Comparison of ENCODE assay signal across 8 cellular contexts in the genomic region with DNA sequence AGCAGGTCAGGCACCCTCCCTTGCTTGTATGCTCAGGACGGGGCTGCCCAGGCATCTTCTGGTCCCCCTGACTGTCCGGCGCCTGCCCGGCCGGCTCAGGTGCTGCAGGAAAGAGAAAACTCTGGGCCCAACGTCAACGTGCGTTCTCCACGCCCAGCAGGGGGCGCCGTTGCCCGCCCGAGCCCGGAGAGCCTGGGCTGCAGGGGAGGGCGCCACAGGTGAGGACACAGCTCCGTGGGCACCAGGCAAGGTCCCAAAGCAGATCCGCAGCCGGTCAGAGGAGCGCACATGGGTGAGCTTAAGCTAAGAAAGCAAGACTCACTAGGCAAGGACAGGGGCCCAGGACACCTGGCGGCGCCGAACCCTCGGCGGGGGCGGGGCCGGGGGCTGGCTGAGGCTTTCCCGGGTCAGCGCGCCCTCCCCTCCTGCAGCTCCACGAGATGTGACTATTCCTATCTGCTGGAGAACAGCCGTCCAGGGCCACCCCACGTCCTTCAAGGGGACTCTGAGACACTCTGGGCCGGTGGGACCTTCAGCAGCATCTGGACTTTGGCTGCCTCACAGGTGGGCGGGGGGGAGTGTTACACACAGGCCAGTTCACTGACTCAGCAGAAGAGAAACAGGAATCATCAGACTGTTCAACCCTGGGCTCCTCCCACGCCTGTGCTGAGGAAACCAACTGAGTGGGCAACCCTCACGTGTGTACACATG. TPM values are rescaled to one million over a fixed set of nuclear protein-coding genes. Genes with fewer than 3 reads are reported as not detected.
DNase-seq lines count a peak whose midpoint lies in the region; ATAC-seq lines count a peak whose summit lies in the region.

No MANE protein-coding gene starts in this region.

- ATAC-seq in memory B cell (ENCODE audit: low read depth): peak; percentile 86

- no peak overlapping the region for H3K4me3 Mint-ChIP-seq in activated CD4-positive, alpha-beta memory T cell treated with anti-CD3 and anti-CD28 coated beads for 36 hours
- H3K4me3 Mint-ChIP-seq in memory B cell: no peak overlapping the region

- intact Hi-C loops in activated CD4-positive, alpha-beta memory T cell treated with anti-CD3 and anti-CD28 coated beads for 36 hours (cut with micrococcal nuclease): loop anchor here (1.0 kb wide), 2 partner anchors 232 to 283 kb away; no protein-coding TSS in a partner anchor

- no peaks in the 10 kb centered on the region for H3K9me3 Mint-ChIP-seq in activated CD4-positive, alpha-beta memory T cell treated with anti-CD3 and anti-CD28 coated beads for 36 hours
- no peaks in the 10 kb centered on the region for H3K9me3 Mint-ChIP-seq in memory B cell

- no peaks in the 10 kb centered on the region for H3K4me1 Mint-ChIP-seq in activated CD4-positive, alpha-beta memory T cell treated with anti-CD3 and anti-CD28 coated beads for 36 hours (ENCODE audit: low read depth)
- H3K4me1 Mint-ChIP-seq in memory B cell: peaks cover 3% of the 10 kb centered on the region

- DNase-seq in 8988T (peak; percentile 80), GM19238 (ENCODE audit: insufficient read length, low spot score) (peak; percentile 75), NCI-H510A (lab: John Stamatoyannopoulos, UW) (peak; percentile 22), ecto neural progenitor cell (ENCODE audit: low spot score) (peak; percentile 85), memory B cell (ENCODE audit: low spot score in 2 of 2) (peak; percentile 68 to 76), MV-4-11 (lab: John Stamatoyannopoulos, UW) (no peak)
- peak; percentile 82 for DNase-seq in activated CD4-positive, alpha-beta memory T cell treated with anti-CD3 and anti-CD28 coated beads for 36 hours
- DNase-seq in stimulated activated CD8-positive, alpha-beta memory T cell treated with anti-CD3 and anti-CD28 coated beads, Interleukin-4, amount 100 ng/mL, for 4 hours (ENCODE audit: low read depth in 2 of 2, low spot score in 1 of 2): peak; percentile 48 to 58

- no peak overlapping the region for H3K27ac Mint-ChIP-seq in activated CD4-positive, alpha-beta memory T cell treated with anti-CD3 and anti-CD28 coated beads for 36 hours
- H3K27ac Mint-ChIP-seq in memory B cell: no peak overlapping the region

- POLR2A ChIA-PET in activated CD4-positive, alpha-beta memory T cell treated with anti-CD3 and anti-CD28 coated beads for 36 hours (lab: Charles Lee): no interaction called here

- no peaks in the 10 kb centered on the region for H3K36me3 Mint-ChIP-seq in activated CD4-positive, alpha-beta memory T cell treated with anti-CD3 and anti-CD28 coated beads for 36 hours
- H3K36me3 Mint-ChIP-seq in memory B cell: no peaks in the 10 kb centered on the region

- H3K27me3 Mint-ChIP-seq in activated CD4-positive, alpha-beta memory T cell treated with anti-CD3 and anti-CD28 coated beads for 36 hours: no peaks in the 10 kb centered on the region
- H3K27me3 Mint-ChIP-seq in memory B cell: peaks cover 8% of the 10 kb centered on the region

- CTCF ChIA-PET in activated CD4-positive, alpha-beta memory T cell treated with anti-CD3 and anti-CD28 coated beads for 36 hours (lab: Charles Lee): interaction anchor here (0.6 to 5.7 kb wide), 35 partner anchors 9 to 429 kb away, joined by 3 to 67 read pairs (median 4); a partner anchor contains a TSS

RNA-seq across cellular contexts. Expression of a gene that starts 29.3 kb away (rescaled TPM):
- total RNA-seq in activated CD4-positive, alpha-beta memory T cell treated with anti-CD3 and anti-CD28 coated beads for 36 hours: not detected

RNA-seq across cellular contexts. Expression of a gene that starts 40.6 kb away (rescaled TPM):
- not detected for total RNA-seq in activated CD4-positive, alpha-beta memory T cell treated with anti-CD3 and anti-CD28 coated beads for 36 hours

RNA-seq across cellular contexts. Expression of a gene that starts 47.9 kb away (rescaled TPM):
- not detected for total RNA-seq in activated CD4-positive, alpha-beta memory T cell treated with anti-CD3 and anti-CD28 coated beads for 36 hours

RNA-seq across cellular contexts. Expression of a gene that starts 55.4 kb away (rescaled TPM):
- total RNA-seq in activated CD4-positive, alpha-beta memory T cell treated with anti-CD3 and anti-CD28 coated beads for 36 hours: 1 to 10 TPM; 2.6 to 2.8 TPM
